Comparison of ENCODE assay signal across 8 cellular contexts in the genomic region with DNA sequence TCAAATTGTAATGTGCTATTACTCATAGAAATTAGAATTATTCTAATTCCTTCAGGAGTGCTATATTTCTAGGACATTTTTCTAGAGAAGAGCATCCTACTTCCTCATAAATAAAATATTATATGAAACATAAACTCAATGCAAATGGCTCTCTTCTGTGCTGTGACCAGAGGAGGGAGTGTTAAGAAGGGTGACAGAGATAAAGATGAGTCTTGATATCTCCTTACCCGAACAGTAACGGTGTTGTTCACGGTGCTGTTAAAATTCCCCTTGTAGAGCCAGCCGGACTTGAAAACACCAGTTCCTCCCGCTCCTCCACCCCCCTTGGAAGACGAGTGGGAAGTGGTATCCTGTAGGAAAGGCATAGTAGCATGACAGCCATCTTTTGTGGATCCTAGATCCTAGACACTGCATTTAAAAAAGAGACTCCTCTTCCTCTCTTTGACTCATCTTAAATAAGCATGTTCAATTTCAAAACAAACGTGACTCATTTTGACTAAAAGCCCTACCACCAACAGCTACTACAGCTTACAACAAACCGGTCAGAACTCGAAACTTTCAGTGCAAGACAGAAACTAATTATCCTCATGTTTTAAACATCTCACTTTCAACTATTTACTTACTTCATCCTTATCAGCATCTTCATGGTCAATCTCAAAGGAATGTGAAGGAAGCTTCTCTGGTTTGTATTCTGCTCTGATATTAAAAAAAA.
DNase-seq lines count a peak whose midpoint lies in the region; ATAC-seq and TF ChIP-seq lines count a peak whose summit lies in the region.

No MANE protein-coding gene starts in this region.

- peak; percentile 23; the same call in 1 of the 2 replicates for TF ChIP-seq CTCF in HFFc6 (IDR thresholded peaks at IDR 0.05)

- ATAC-seq in GM18499 (IDR thresholded peaks at IDR 0.05; ENCODE audit: insufficient read depth, unreplicated experiment), result peak; percentile 88

- H3K36me3 Mint-ChIP-seq in HFFc6 (ENCODE audit: low read depth), result peaks cover 70% of the 10 kb centered on the region

- peaks cover 99% of the 10 kb centered on the region for H3K4me1 Mint-ChIP-seq in HFFc6 (ENCODE audit: low read depth)

- DNase-seq in HFFc6 (peak; percentile 91), NOMO-1 treated with dmso at 0.1 percent for 144 hours (lab: John Stamatoyannopoulos, UW; ENCODE audit: unreplicated experiment) (peak; percentile 66), fibroblast of the conjunctiva (ENCODE audit: low read depth) (peak; percentile 67), COR-L47 (lab: John Stamatoyannopoulos, UW) (no peak), NCI-H2196 (lab: John Stamatoyannopoulos, UW; ENCODE audit: unreplicated experiment) (no peak)
- no peak for DNase-seq in effector CD8-positive, alpha-beta T cell (lab: John Stamatoyannopoulos, UW)
- DNase-seq in stimulated activated naive CD4-positive, alpha-beta T cell (lab: John Stamatoyannopoulos, UW), result no peak

- peak overlapping the region; percentile 80 for H3K4me3 Mint-ChIP-seq in HFFc6

- H3K9me3 Mint-ChIP-seq in HFFc6, result no peaks in the 10 kb centered on the region

- peak overlapping the region; percentile 93 for H3K27ac Mint-ChIP-seq in HFFc6

- H3K27me3 Mint-ChIP-seq in HFFc6 (ENCODE audit: insufficient read depth), result peaks cover 1% of the 10 kb centered on the region; the same call in 1 of the 2 replicates

Comparison
In these comparisons a context has a peak if more than half of its experiments do, and no peak if none do; other contexts are left out.
1. DNase-seq: peak in HFFc6 (single experiment), NOMO-1 treated with dmso at 0.1 percent for 144 hours (single experiment) and fibroblast of the conjunctiva (single experiment); none in effector CD8-positive, alpha-beta T cell (single experiment), COR-L47 (single experiment), NCI-H2196 (single experiment) and stimulated activated naive CD4-positive, alpha-beta T cell (0 of 6).